3 cellular contexts compared by ENCODE assay signal in genomic region chr1:154326546-154327465, GRCh38.
A peak's percentile ranks its signal among the peaks of the same experiment; 100 is the strongest.
TF ChIP-seq lines count a peak whose summit lies in the region.

No MANE protein-coding gene starts in this region.

TF ChIP-seq in GM23338, 12 proteins besides CTCF, POLR2A, EP300 and RAD21 (continues in another document):
- TF ChIP-seq EZH2 (IDR thresholded peaks at IDR 0.05; ENCODE audit: low read depth, unreplicated experiment), result no peak
- no peak for TF ChIP-seq ZNF462 (CRISPR knock-in tag; IDR thresholded peaks at IDR 0.05)
- TF ChIP-seq NANOG (IDR thresholded peaks at IDR 0.05; ENCODE audit: borderline replicate concordance), result no peak
- TF ChIP-seq ETS1 (IDR thresholded peaks at IDR 0.05), result no peak
- TF ChIP-seq ZNF114 (CRISPR knock-in tag; IDR thresholded peaks at IDR 0.05), result no peak

TF ChIP-seq in endothelial cell of umbilical vein, 7 proteins besides CTCF, POLR2A, EP300 and RAD21:
- TF ChIP-seq JUN (IDR thresholded peaks at IDR 0.05; ENCODE audit: borderline replicate concordance, insufficient read depth, insufficient read length, low read depth) (peak; percentile 11), POLR2AphosphoS5 (IDR thresholded peaks at IDR 0.05; ENCODE audit: insufficient read depth, low read depth, low read length) (no peak)
TF ChIP-seq in endothelial cell of umbilical vein: peak in this region for 1.

TF ChIP-seq in neural cell, 6 proteins besides CTCF, POLR2A, EP300 and RAD21:
- TF ChIP-seq POLR2AphosphoS5 (IDR thresholded peaks at IDR 0.05), result no peak
- TF ChIP-seq REST (IDR thresholded peaks at IDR 0.05; ENCODE audit: borderline replicate concordance), result no peak
- TF ChIP-seq MXI1 (conservative IDR thresholded peaks at IDR 0.05; ENCODE audit: poor library complexity, severe bottlenecking), result no peak
- TF ChIP-seq EZH2 (IDR thresholded peaks at IDR 0.05; ENCODE audit: borderline replicate concordance, insufficient read depth, low read length, poor library complexity, severe bottlenecking), result no peak
- TF ChIP-seq TAF1 (IDR thresholded peaks at IDR 0.05; ENCODE audit: low read depth), result no peak
- no peak for TF ChIP-seq SMC3 (conservative IDR thresholded peaks at IDR 0.05; ENCODE audit: poor library complexity)
